ENCODE assay signal across 25 cellular contexts in the genomic region with DNA sequence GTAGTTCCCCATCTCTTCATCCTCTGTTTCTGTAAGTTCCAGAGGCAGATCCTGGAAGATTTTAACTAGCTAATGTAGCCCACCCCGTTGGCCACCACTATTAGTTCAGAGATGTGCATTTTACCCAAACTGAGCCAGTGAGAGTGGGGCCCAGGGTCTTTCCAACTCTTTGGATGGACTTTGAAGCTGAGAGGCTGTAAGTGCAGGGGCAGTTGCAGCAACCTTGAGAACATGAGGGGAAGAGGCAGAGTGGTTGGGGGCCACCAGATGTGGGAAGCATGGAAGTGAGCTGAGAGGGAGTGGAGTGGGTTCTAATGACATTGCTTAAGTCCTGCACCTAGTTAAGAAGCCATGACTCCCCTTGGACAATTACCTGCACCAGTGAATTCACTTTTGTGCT.
"Had no signal": no experiment of that assay in that cellular context is flagged by ENCODE, and none has a peak within 500 bp of the region (broad histone marks: within the 10 kb centered on the region; RNA-seq: fewer than 3 reads in every experiment).

No MANE protein-coding gene starts in this region.

- H3K36me3 Mint-ChIP-seq: natural killer cell treated with Interleukin-12 subunit alpha and Interleukin-12 subunit beta and Interleukin-15 and Interleukin-18, amount 100 ng/mL, for 72 hours; stimulated activated effector memory CD8-positive, alpha-beta T cell treated with anti-CD3 and anti-CD28 coated beads, Interleukin-12 subunit alpha, Interleukin-12 subunit beta, amount 100 ng/mL, for 72 hours; type B pancreatic cell had no signal

- H3K4me3 Mint-ChIP-seq: memory B cell; natural killer cell treated with Interleukin-12 subunit alpha and Interleukin-12 subunit beta and Interleukin-15 and Interleukin-18, amount 100 ng/mL, for 72 hours; neural crest cell; stimulated activated effector memory CD8-positive, alpha-beta T cell treated with anti-CD3 and anti-CD28 coated beads, Interleukin-12 subunit alpha, Interleukin-12 subunit beta, amount 100 ng/mL, for 72 hours; type B pancreatic cell had no signal

- ATAC-seq: esophagus mucosa; foreskin keratinocyte; gastroesophageal sphincter; heart left ventricle; left colon; natural killer cell treated with Interleukin-12 subunit alpha and Interleukin-12 subunit beta and Interleukin-15 and Interleukin-18, amount 100 ng/mL, for 72 hours; right cardiac atrium; stimulated activated effector memory CD8-positive, alpha-beta T cell treated with anti-CD3 and anti-CD28 coated beads, Interleukin-12 subunit alpha, Interleukin-12 subunit beta, amount 100 ng/mL, for 72 hours had no signal

- DNase-seq: dorsolateral prefrontal cortex; effector CD4-positive, alpha-beta T cell; foreskin keratinocyte; heart left ventricle; kidney glomerular epithelial cell; left colon; right cardiac atrium; sigmoid colon; stimulated activated CD4-positive, alpha-beta T cell treated with anti-CD3 and anti-CD28 coated beads, Interleukin-2, amount 100 ng/mL, for 24 hours; stimulated activated CD4-positive, alpha-beta T cell treated with anti-CD3 and anti-CD28 coated beads, Interleukin-4, amount 100 ng/mL, for 24 hours; stimulated activated naive CD4-positive, alpha-beta T cell treated with Interleukin-2 at 50 U/mL for 16 hours; stomach; testis; tibial artery had no signal

- H3K4me3 ChIP-seq: dorsolateral prefrontal cortex, gastroesophageal sphincter, heart left ventricle, hepatocyte, lung, prostate gland, sigmoid colon, stomach, testis, tibial artery had no signal

- H3K9me3 Mint-ChIP-seq: natural killer cell treated with Interleukin-12 subunit alpha and Interleukin-12 subunit beta and Interleukin-15 and Interleukin-18, amount 100 ng/mL, for 72 hours; neural crest cell; type B pancreatic cell had no signal

- H3K36me3 ChIP-seq: gastroesophageal sphincter, heart left ventricle, prostate gland, sigmoid colon, stomach, tibial artery had no signal

- H3K27me3 ChIP-seq: dorsolateral prefrontal cortex, foreskin keratinocyte, gastroesophageal sphincter, heart left ventricle, hepatocyte, sigmoid colon, stomach, testis, tibial artery had no signal

- H3K9me3 ChIP-seq: gastroesophageal sphincter, prostate gland, sigmoid colon, stomach, testis, tibial artery had no signal

- H3K27ac ChIP-seq: dorsolateral prefrontal cortex, epithelial cell of prostate, foreskin keratinocyte, gastroesophageal sphincter, hepatocyte, prostate gland, sigmoid colon, stomach, testis, tibial artery had no signal

- H3K4me1 Mint-ChIP-seq: memory B cell; stimulated activated effector memory CD8-positive, alpha-beta T cell treated with anti-CD3 and anti-CD28 coated beads, Interleukin-12 subunit alpha, Interleukin-12 subunit beta, amount 100 ng/mL, for 72 hours had no signal

- H3K4me1 ChIP-seq: foreskin keratinocyte, prostate gland, sigmoid colon had no signal

- H3K27ac Mint-ChIP-seq: memory B cell; natural killer cell treated with Interleukin-12 subunit alpha and Interleukin-12 subunit beta and Interleukin-15 and Interleukin-18, amount 100 ng/mL, for 72 hours; stimulated activated effector memory CD8-positive, alpha-beta T cell treated with anti-CD3 and anti-CD28 coated beads, Interleukin-12 subunit alpha, Interleukin-12 subunit beta, amount 100 ng/mL, for 72 hours; type B pancreatic cell had no signal
